ENCODE assay signal across 25 cellular contexts in genomic region chr10:124903119-124903518, GRCh38. TPM values are rescaled to one million over a fixed set of nuclear protein-coding genes. Genes with fewer than 3 reads are reported as not detected.
DNase-seq lines count a peak whose midpoint lies in the region; ATAC-seq and TF ChIP-seq lines count a peak whose summit lies in the region.
"Had no signal": no experiment of that assay in that cellular context is flagged by ENCODE, and none has a peak within 500 bp of the region (broad histone marks: within the 10 kb centered on the region; RNA-seq: fewer than 3 reads in every experiment).

No MANE protein-coding gene starts in this region.

- TF ChIP-seq CTCF in HL-60 (IDR thresholded peaks at IDR 0.05; ENCODE audit: insufficient read depth, low read length), result no peak

- no peaks in the 10 kb centered on the region for H3K79me1 ChIP-seq in mesenchymal stem cell (replicated peaks; ENCODE audit: low read length, poor library complexity, severe bottlenecking)

- DNase-seq in COLO668 (lab: John Stamatoyannopoulos, UW; ENCODE audit: unreplicated experiment) (peak; percentile 7), HL-60 (ENCODE audit: low read depth in 1 of 2, low spot score in 1 of 2) (peak in 1 of 2 experiments; percentile 84), adipocyte (ENCODE audit: low read depth) (no peak), mesenchymal stem cell (no peak), NCI-H82 treated with DMSO at 0.1 percent for 48 hours (lab: John Stamatoyannopoulos, UW; ENCODE audit: unreplicated experiment) (no peak)
- DNase-seq in activated naive CD4-positive, alpha-beta T cell treated with anti-CD3 and anti-CD28 coated beads for 36 hours, result no peak
- DNase-seq: body of pancreas; CD4-positive, alpha-beta memory T cell; DND-41; effector memory CD4-positive, alpha-beta T cell; left colon; NCI-H2029 treated with DMSO at 0.1 percent for 48 hours; NCI-H446 treated with DMSO at 0.1 percent for 48 hours; psoas muscle; stimulated activated CD4-positive, alpha-beta T cell treated with anti-CD3 and anti-CD28 coated beads, Interleukin-2, amount 100 ng/mL, for 48 hours; stimulated activated naive CD4-positive, alpha-beta T cell treated with Interleukin-2 at 50 U/mL for 16 hours; tibial artery had no signal

- no peak overlapping the region for H3K4me3 Mint-ChIP-seq in activated naive CD4-positive, alpha-beta T cell treated with anti-CD3 and anti-CD28 coated beads for 36 hours
- H3K4me3 Mint-ChIP-seq: activated naive CD8-positive, alpha-beta T cell; activated T-helper 1 cell treated with anti-CD3 and anti-CD28 coated beads, Interleukin-12 subunit alpha, Interleukin-12 subunit beta, Interleukin-2, Interleukin-4 antibody, amounts not matched to agents 30 ng/mL and 10 ng/mL and 1 ng/mL, durations not matched to agents 14 hours and 24 hours and 36 hours; CD4-positive, alpha-beta memory T cell; neural crest cell had no signal

- no peak overlapping the region for H3K4me3 ChIP-seq in HL-60 (replicated peaks; ENCODE audit: insufficient read depth, low read length)
- no peak overlapping the region for H3K4me3 ChIP-seq in adipocyte (ENCODE audit: low read length)
- H3K4me3 ChIP-seq in mesenchymal stem cell (ENCODE audit: insufficient read depth in 1 of 2, low read depth in 1 of 2, low read length in 2 of 2), result no peak overlapping the region
- H3K4me3 ChIP-seq: body of pancreas, esophagus muscularis mucosa, psoas muscle, smooth muscle cell, tibial artery had no signal

- H3K27me3 ChIP-seq in HL-60 (ENCODE audit: insufficient read depth, poor library complexity, severe bottlenecking) (no peaks in the 10 kb centered on the region), adipocyte (replicated peaks; ENCODE audit: control insufficient read depth, insufficient read depth, low read length) (no peaks in the 10 kb centered on the region), mesenchymal stem cell (ENCODE audit: control insufficient read depth in 1 of 2, insufficient read depth in 1 of 2, low read length in 2 of 2) (peaks cover 6 to 11% of the 10 kb centered on the region in 2 experiments)
- H3K27me3 ChIP-seq: body of pancreas, tibial artery had no signal

- peaks cover 13% of the 10 kb centered on the region for H3K27me3 Mint-ChIP-seq in activated naive CD4-positive, alpha-beta T cell treated with anti-CD3 and anti-CD28 coated beads for 36 hours (ENCODE audit: low read depth)

- no peaks in the 10 kb centered on the region for H3K9me3 Mint-ChIP-seq in activated naive CD4-positive, alpha-beta T cell treated with anti-CD3 and anti-CD28 coated beads for 36 hours
- H3K9me3 Mint-ChIP-seq: activated T-helper 1 cell treated with anti-CD3 and anti-CD28 coated beads, Interleukin-12 subunit alpha, Interleukin-12 subunit beta, Interleukin-2, Interleukin-4 antibody, amounts not matched to agents 30 ng/mL and 10 ng/mL and 1 ng/mL, durations not matched to agents 14 hours and 24 hours and 36 hours; CD4-positive, alpha-beta memory T cell; neural crest cell had no signal

- H3K36me3 Mint-ChIP-seq in activated naive CD4-positive, alpha-beta T cell treated with anti-CD3 and anti-CD28 coated beads for 36 hours (ENCODE audit: low read depth), result no peaks in the 10 kb centered on the region
- H3K36me3 Mint-ChIP-seq: activated naive CD8-positive, alpha-beta T cell; CD4-positive, alpha-beta memory T cell had no signal

- WGBS in mesenchymal stem cell, result 58% methylated on average over 2 of the region's 2 CpGs

- no peak for ATAC-seq in GM19467 (IDR thresholded peaks at IDR 0.05; ENCODE audit: unreplicated experiment)
- ATAC-seq: body of pancreas, HCT116, left colon, psoas muscle had no signal

- H4K91ac ChIP-seq in mesenchymal stem cell (ENCODE audit: low read length), result peak overlapping the region; percentile 28

- intact Hi-C loops in activated naive CD4-positive, alpha-beta T cell treated with anti-CD3 and anti-CD28 coated beads for 36 hours (cut with micrococcal nuclease), result no loop called here

- H2AK5ac ChIP-seq in mesenchymal stem cell (ENCODE audit: low read length, severe bottlenecking), result no peak overlapping the region

- H3K23ac ChIP-seq in mesenchymal stem cell (ENCODE audit: low read length in 2 of 2), result no peak overlapping the region

- no peak overlapping the region for H3K27ac Mint-ChIP-seq in activated naive CD4-positive, alpha-beta T cell treated with anti-CD3 and anti-CD28 coated beads for 36 hours
- H3K27ac Mint-ChIP-seq: activated naive CD8-positive, alpha-beta T cell; activated T-helper 1 cell treated with anti-CD3 and anti-CD28 coated beads, Interleukin-12 subunit alpha, Interleukin-12 subunit beta, Interleukin-2, Interleukin-4 antibody, amounts not matched to agents 30 ng/mL and 10 ng/mL and 1 ng/mL, durations not matched to agents 14 hours and 24 hours and 36 hours; CD4-positive, alpha-beta memory T cell had no signal

- no peak overlapping the region for H3K18ac ChIP-seq in mesenchymal stem cell (ENCODE audit: low read depth in 1 of 2, low read length in 2 of 2)

- H3K4ac ChIP-seq in mesenchymal stem cell (ENCODE audit: low read depth in 1 of 2, low read length in 2 of 2), result no peak overlapping the region

- CTCF ChIA-PET in activated naive CD4-positive, alpha-beta T cell treated with anti-CD3 and anti-CD28 coated beads for 36 hours (lab: Charles Lee), result no interaction called here

- H2BK12ac ChIP-seq in mesenchymal stem cell (ENCODE audit: low read length in 2 of 2), result no peak overlapping the region

- H3K9me3 ChIP-seq in adipocyte (ENCODE audit: control insufficient read depth, low read length) (no peaks in the 10 kb centered on the region), mesenchymal stem cell (ENCODE audit: control insufficient read depth, low read length) (no peaks in the 10 kb centered on the region)
- H3K9me3 ChIP-seq: body of pancreas, esophagus muscularis mucosa, psoas muscle, tibial artery had no signal

- no peak overlapping the region for H2BK5ac ChIP-seq in mesenchymal stem cell (ENCODE audit: low read depth, low read length, poor library complexity, severe bottlenecking)

- H3K27ac ChIP-seq in HL-60 (replicated peaks) (peak overlapping the region; percentile 66), mesenchymal stem cell (ENCODE audit: low read length, poor library complexity, severe bottlenecking) (no peak overlapping the region)
- H3K27ac ChIP-seq: body of pancreas, esophagus muscularis mucosa, psoas muscle, RWPE1, tibial artery had no signal

- no peak overlapping the region for H3K14ac ChIP-seq in mesenchymal stem cell (ENCODE audit: low read length in 2 of 2)

- H3K36me3 ChIP-seq in adipocyte (ENCODE audit: control insufficient read depth, insufficient read depth, low read length, severe bottlenecking) (no peaks in the 10 kb centered on the region), mesenchymal stem cell (ENCODE audit: control insufficient read depth in 1 of 2, insufficient read depth in 2 of 2, low read depth in 1 of 2, low read length in 2 of 2) (no peaks in the 10 kb centered on the region)
- H3K36me3 ChIP-seq: esophagus muscularis mucosa, tibial artery had no signal

- H3K9ac ChIP-seq in adipocyte (ENCODE audit: low read length) (peak overlapping the region; percentile 11), mesenchymal stem cell (ENCODE audit: low read length) (no peak overlapping the region)

- H3K4me1 ChIP-seq in adipocyte (ENCODE audit: control insufficient read depth, insufficient read depth, low read length), result peaks cover 29% of the 10 kb centered on the region
- H3K4me1 ChIP-seq in mesenchymal stem cell (ENCODE audit: control insufficient read depth, insufficient read depth, low read depth, low read length), result peaks cover 14% of the 10 kb centered on the region
- H3K4me1 ChIP-seq: esophagus muscularis mucosa, psoas muscle had no signal

- H2AFZ ChIP-seq in mesenchymal stem cell (ENCODE audit: low read depth, low read length), result no peak overlapping the region

- H3K4me1 Mint-ChIP-seq in activated naive CD4-positive, alpha-beta T cell treated with anti-CD3 and anti-CD28 coated beads for 36 hours (ENCODE audit: low read depth), result no peaks in the 10 kb centered on the region
- H3K4me1 Mint-ChIP-seq: CD4-positive, alpha-beta memory T cell had no signal

- no peak overlapping the region for H4K8ac ChIP-seq in mesenchymal stem cell (ENCODE audit: low read length)

- no peak overlapping the region for H2BK120ac ChIP-seq in mesenchymal stem cell (ENCODE audit: low read depth, low read length)

- H2BK15ac ChIP-seq in mesenchymal stem cell (ENCODE audit: low read depth, poor library complexity, severe bottlenecking), result no peak overlapping the region

- H3K4me2 ChIP-seq in mesenchymal stem cell (ENCODE audit: low read length, poor library complexity, severe bottlenecking), result no peak overlapping the region
- H3K4me2 ChIP-seq: smooth muscle cell had no signal

RNA-seq across cellular contexts. Expression of gene ZRANB1, which starts 38.8 kb away (rescaled TPM):
- 17.5 TPM for polyA plus RNA-seq in mesenchymal stem cell (2013, experiment 1 of 2)
- polyA plus RNA-seq in mesenchymal stem cell (2013, experiment 2 of 2), result 18.6 TPM
- total RNA-seq in activated naive CD4-positive, alpha-beta T cell treated with anti-CD3 and anti-CD28 coated beads for 36 hours, result 10 to 100 TPM; 10.1 to 10.8 TPM
